8 cellular contexts compared by ENCODE assay signal in the genomic region with DNA sequence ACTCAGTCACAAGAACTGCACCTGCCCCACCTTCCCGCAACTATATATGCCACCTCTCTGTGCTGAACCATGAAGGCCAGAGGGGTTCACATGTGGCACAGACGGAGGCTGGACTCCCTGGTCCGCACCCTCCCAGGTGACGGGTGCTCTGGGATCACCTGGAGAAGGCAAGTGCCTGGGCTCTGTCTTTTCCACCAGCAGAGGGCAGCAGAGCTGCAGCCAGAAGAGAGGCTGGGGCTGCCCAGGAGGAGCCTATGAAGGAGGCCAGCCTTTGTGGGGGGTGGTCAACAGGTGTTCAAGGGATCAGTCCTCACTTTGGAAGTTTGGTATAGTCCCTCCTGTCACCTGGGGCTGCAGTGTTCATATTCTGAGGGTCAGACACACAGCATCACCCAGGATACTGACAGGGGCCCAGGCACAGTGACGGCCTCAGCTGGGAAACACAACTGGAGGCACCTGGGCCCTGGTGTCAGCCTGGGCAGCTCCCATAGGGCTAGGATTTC. TPM values are rescaled to one million over a fixed set of nuclear protein-coding genes. Genes with fewer than 3 reads are reported as not detected.
DNase-seq lines count a peak whose midpoint lies in the region; ATAC-seq and TF ChIP-seq lines count a peak whose summit lies in the region.

No MANE protein-coding gene starts in this region.

- BruUV-seq in PC-9 (replicated peaks; lab: Mats Ljungman, UMichigan): no TSS peak

- H3K27ac ChIP-seq in PC-9: no peak overlapping the region
- no peak overlapping the region for H3K27ac ChIP-seq in psoas muscle
- H3K27ac ChIP-seq in uterus: no peak overlapping the region

- intact Hi-C loops in PC-9 (cut with micrococcal nuclease; ENCODE audit: unreplicated experiment): loop anchor here (5.0 kb wide), 1 partner anchor 109 kb away; no protein-coding TSS in a partner anchor
- intact Hi-C loops in Right ventricle myocardium superior (cut with DNase I): loop anchor here (5.0 kb wide), 1 partner anchor 109 kb away; no protein-coding TSS in a partner anchor
- intact Hi-C loops in psoas muscle (cut with DNase I): loop anchor here (2.0 to 5.0 kb wide), 2 partner anchors 108 to 109 kb away; no protein-coding TSS in a partner anchor
- intact Hi-C loops in uterus (cut with DNase I; ENCODE audit: low total_unique reads): no loop called here

- no peaks in the 10 kb centered on the region for H3K9me2 ChIP-seq in PC-9 (ENCODE audit: insufficient read depth)

- H3K4me2 ChIP-seq in PC-9: no peak overlapping the region

- POLR2A ChIA-PET in PC-9 (lab: Charles Lee; ENCODE audit: unreplicated experiment): no interaction called here

- H4K20me1 ChIP-seq in PC-9 (ENCODE audit: insufficient read depth): 0 out of 2 replicates have a peak, but pooled peaks cover 4% of the 10 kb centered on the region

- H3F3A ChIP-seq in PC-9 (ENCODE audit: insufficient read depth, low read depth): no peaks in the 10 kb centered on the region

- DNase-seq in AML-193 (lab: John Stamatoyannopoulos, UW) (peak; percentile 4 to 8), H4 (ENCODE audit: low spot score) (peak; percentile 18), PC-9 (peak; percentile 33 to 44), Right ventricle myocardium superior (peak; percentile 70), psoas muscle (peak; percentile 47 to 62), uterus (peak in 1 of 2 donors; percentile 34)
- peak; percentile 88 for DNase-seq in activated effector memory CD4-positive, alpha-beta T cell treated with anti-CD3 and anti-CD28 coated beads, Interleukin-2, amount 50 U/mL, for 16 hours

- TF ChIP-seq CTCF in PC-9 (conservative IDR thresholded peaks at IDR 0.05) (peak; percentile 88), psoas muscle (IDR thresholded peaks at IDR 0.05) (peak; percentile 76), uterus (IDR thresholded peaks at IDR 0.05) (peak; percentile 49 to 60 (median 54))

- H3K27me3 ChIP-seq in PC-9 (ENCODE audit: insufficient read depth, low read depth) (peaks cover 36% of the 10 kb centered on the region), psoas muscle (ENCODE audit: insufficient read depth in 3 of 3, low read length in 2 of 3) (peaks cover 0 to 16% (median 0%) of the 10 kb centered on the region in 3 donors), uterus (no peaks in the 10 kb centered on the region)

- H3K36me3 ChIP-seq in PC-9 (ENCODE audit: low read depth) (no peaks in the 10 kb centered on the region), psoas muscle (ENCODE audit: insufficient read depth in 1 of 2, low read depth in 1 of 2) (no peaks in the 10 kb centered on the region), uterus (no peaks in the 10 kb centered on the region)

- H3K9me3 ChIP-seq in PC-9 (ENCODE audit: insufficient read depth, low read depth) (no peaks in the 10 kb centered on the region), psoas muscle (no peaks in the 10 kb centered on the region), uterus (no peaks in the 10 kb centered on the region)

- H3K4me1 ChIP-seq in PC-9 (replicated peaks; ENCODE audit: insufficient read depth) (no peaks in the 10 kb centered on the region), psoas muscle (no peaks in the 10 kb centered on the region), uterus (no peaks in the 10 kb centered on the region)

- TF ChIP-seq POLR2A in uterus (IDR thresholded peaks at IDR 0.05): no peak

- H3K4me3 ChIP-seq in PC-9: no peak overlapping the region
- H3K4me3 ChIP-seq in psoas muscle: no peak overlapping the region
- H3K4me3 ChIP-seq in uterus: no peak overlapping the region

- WGBS in psoas muscle, 3 donors: 24 to 34% (median 33%) methylated on average over 5 of the region's 5 CpGs

- ATAC-seq in Right ventricle myocardium superior (ENCODE audit: poor library complexity) (peak; percentile 67), psoas muscle (peak; percentile 55 to 73 (median 64)), HG03442 (IDR thresholded peaks at IDR 0.05; ENCODE audit: unreplicated experiment) (no peak)

- CTCF ChIA-PET in PC-9 (lab: Charles Lee): interaction anchor here (0.6 kb wide), 1 partner anchor 68 kb away, joined by 12 read pairs; no protein-coding TSS in a partner anchor

- no peak overlapping the region for H2AFZ ChIP-seq in PC-9

- H3K79me2 ChIP-seq in PC-9 (ENCODE audit: low read depth): no peaks in the 10 kb centered on the region

RNA-seq across cellular contexts. Expression of a gene that starts 39.2 kb away (rescaled TPM):
- total RNA-seq in H4 (2014; rRNA removed; shearing (Covaris generic)): not detected in 2 replicates
- total RNA-seq in PC-9 (2021) (not detected in 2 replicates), Right ventricle myocardium superior (not detected), psoas muscle (under 1 TPM in 2 of 4 donors, not detected in 2; 0.45 to 0.50 TPM), uterus (1 to 10 TPM in 2 of 4 donors, under 1 TPM in 1, not detected in 1; 0.90 to 7.4 (median 2.7) TPM)
- polyA plus RNA-seq in psoas muscle: under 1 TPM in 1 of 3 donors, not detected in 2; 0.06 TPM
